ENCODE assay signal across 11 cellular contexts in genomic region chr4:87053064-87053693, GRCh38.
DNase-seq lines count a peak whose midpoint lies in the region; FAIRE-seq and TF ChIP-seq lines count a peak whose summit lies in the region.
"Had no signal": no experiment of that assay in that cellular context is flagged by ENCODE, and none has a peak within 500 bp of the region (broad histone marks: within the 10 kb centered on the region; RNA-seq: fewer than 3 reads in every experiment).

No MANE protein-coding gene starts in this region.

- H3K36me3 ChIP-seq in SK-N-MC (ENCODE audit: insufficient read depth, low read length) (no peaks in the 10 kb centered on the region; the same call in 1 of the 2 replicates), endothelial cell of umbilical vein (ENCODE audit: control insufficient read depth in 2 of 2, extremely low read depth in 1 of 2, insufficient read depth in 2 of 2, low read length in 2 of 2) (no peaks in the 10 kb centered on the region), subcutaneous abdominal adipose tissue (ENCODE audit: control insufficient read depth in 5 of 5, insufficient read depth in 5 of 5, low read length in 5 of 5) (peaks cover 0 to 6% (median 0%) of the 10 kb centered on the region in 5 donors)

- no peak overlapping the region for H2AFZ ChIP-seq in endothelial cell of umbilical vein (ENCODE audit: low read depth, low read length)
- H2AFZ ChIP-seq: PC-9 had no signal

- H3K9ac ChIP-seq in SK-N-MC (ENCODE audit: insufficient read length): no peak overlapping the region
- no peak overlapping the region for H3K9ac ChIP-seq in endothelial cell of umbilical vein (replicated peaks; ENCODE audit: extremely low read depth, insufficient read depth, low read length)
- H3K9ac ChIP-seq in subcutaneous abdominal adipose tissue (ENCODE audit: low read length in 5 of 5): no peak overlapping the region

- H3K27ac Mint-ChIP-seq in activated CD4-positive, alpha-beta T cell treated with anti-CD3 and anti-CD28 coated beads, Interleukin-2, amount 10 ng/mL, durations not matched to agents 24 days and 14 days: peak overlapping the region; percentile 75

- no peaks in the 10 kb centered on the region for H3K9me3 ChIP-seq in SK-N-MC (ENCODE audit: low read depth, low read length)
- H3K9me3 ChIP-seq in endothelial cell of umbilical vein (replicated peaks; ENCODE audit: control insufficient read depth, insufficient read depth, low read length): no peaks in the 10 kb centered on the region
- H3K9me3 ChIP-seq in subcutaneous abdominal adipose tissue (ENCODE audit: control insufficient read depth in 5 of 5, low read length in 5 of 5): no peaks in the 10 kb centered on the region
- H3K9me3 ChIP-seq: upper lobe of left lung had no signal

- no TSS peak for BruUV-seq in endothelial cell of umbilical vein (replicated peaks; lab: Mats Ljungman, UMichigan)

- peak; percentile 15 for FAIRE-seq in endothelial cell of umbilical vein (lab: Jason Lieb, UNC)

- peaks cover 51% of the 10 kb centered on the region for H3K36me3 Mint-ChIP-seq in activated CD4-positive, alpha-beta T cell treated with anti-CD3 and anti-CD28 coated beads, Interleukin-2, amount 10 ng/mL, durations not matched to agents 24 days and 14 days (ENCODE audit: low read depth)

- CTCF ChIA-PET in endothelial cell of umbilical vein (lab: Charles Lee): interaction anchor here (1.2 kb wide), 1 partner anchor 14 kb away, joined by 4 read pairs; no protein-coding TSS in a partner anchor

- H3K4me1 Mint-ChIP-seq in activated CD4-positive, alpha-beta T cell treated with anti-CD3 and anti-CD28 coated beads, Interleukin-2, amount 10 ng/mL, durations not matched to agents 24 days and 14 days: peaks cover 62% of the 10 kb centered on the region

- DNase-seq in activated CD4-positive, alpha-beta T cell treated with anti-CD3 and anti-CD28 coated beads, Interleukin-2, amount 10 ng/mL, durations not matched to agents 24 days and 14 days: peak; percentile 37
- DNase-seq in activated CD4-positive, alpha-beta T cell treated with anti-CD3 and anti-CD28 coated beads, Interleukin-2, amount 50 U/mL, for 1 hour: no peak
- DNase-seq in SK-N-MC (ENCODE audit: low read depth, low spot score) (no peak), endothelial cell of umbilical vein (ENCODE audit: low read depth, low spot score) (no peak), DMS153 (lab: John Stamatoyannopoulos, UW) (no peak), DMS114 treated with DMSO at 0.1 percent for 48 hours (lab: John Stamatoyannopoulos, UW; ENCODE audit: unreplicated experiment) (no peak), GM10266 (ENCODE audit: extremely low spot score) (no peak)
- DNase-seq: Karpas-422, PC-9, upper lobe of left lung had no signal

- H3K27ac ChIP-seq in SK-N-MC: peak overlapping the region; percentile 27
- no peak overlapping the region for H3K27ac ChIP-seq in endothelial cell of umbilical vein (ENCODE audit: insufficient read depth, low read depth, low read length)
- peak overlapping the region; percentile 77 for H3K27ac ChIP-seq in subcutaneous abdominal adipose tissue (ENCODE audit: low read depth, low read length)
- H3K27ac ChIP-seq: PC-9 had no signal

- H3K79me2 ChIP-seq in endothelial cell of umbilical vein (ENCODE audit: control insufficient read depth, insufficient read depth, low read length): peaks cover 38% of the 10 kb centered on the region

- TF ChIP-seq CTCF in endothelial cell of umbilical vein (IDR thresholded peaks at IDR 0.05; ENCODE audit: extremely low read depth in 1 of 2, insufficient read depth in 1 of 2, low read depth in 1 of 2, low read length in 2 of 2): no peak
- no peak for TF ChIP-seq CTCF in GM10266 (IDR thresholded peaks at IDR 0.05; ENCODE audit: control insufficient read depth, insufficient read depth, low read depth, missing control alignments)

- H3K4me1 ChIP-seq in endothelial cell of umbilical vein (ENCODE audit: control insufficient read depth, extremely low read depth, insufficient read depth, low read length) (peaks cover 26% of the 10 kb centered on the region), subcutaneous abdominal adipose tissue (ENCODE audit: control insufficient read depth in 5 of 5, insufficient read depth in 5 of 5, low read length in 5 of 5) (peaks cover 6 to 58% (median 49%) of the 10 kb centered on the region in 5 donors)

- H4K20me1 ChIP-seq in endothelial cell of umbilical vein (replicated peaks; ENCODE audit: control insufficient read depth, extremely low read depth, insufficient read depth, low read length): no peaks in the 10 kb centered on the region

- H3K4me3 ChIP-seq in SK-N-MC (no peak overlapping the region), endothelial cell of umbilical vein (replicated peaks in 1 of 3; ENCODE audit: insufficient read depth in 1 of 3, low read depth in 1 of 3, low read length in 3 of 3) (no peak overlapping the region), subcutaneous abdominal adipose tissue (ENCODE audit: low read depth in 1 of 5, low read length in 5 of 5) (no peak overlapping the region)
- H3K4me3 ChIP-seq: PC-9, upper lobe of left lung had no signal

- POLR2A ChIA-PET in endothelial cell of umbilical vein (lab: Charles Lee): interaction anchor here (1.8 kb wide), 1 partner anchor 47 kb away, joined by 7 read pairs; no protein-coding TSS in a partner anchor

- no peak for TF ChIP-seq POLR2A in endothelial cell of umbilical vein (IDR thresholded peaks at IDR 0.05; ENCODE audit: low read depth, low read length)

- dilution Hi-C loops in endothelial cell of umbilical vein (cut with MboI; ENCODE audit: extremely low pct_ligation_motif_present, low sequenced_read_pairs): no loop called here

- H3K27me3 ChIP-seq in endothelial cell of umbilical vein (ENCODE audit: control insufficient read depth in 2 of 2, insufficient read depth in 2 of 2, low read length in 2 of 2) (no peaks in the 10 kb centered on the region), subcutaneous abdominal adipose tissue (ENCODE audit: control insufficient read depth in 5 of 5, insufficient read depth in 4 of 5, low read length in 5 of 5) (no peaks in the 10 kb centered on the region)
- H3K27me3 ChIP-seq: upper lobe of left lung had no signal

- H3K27me3 Mint-ChIP-seq in activated CD4-positive, alpha-beta T cell treated with anti-CD3 and anti-CD28 coated beads, Interleukin-2, amount 10 ng/mL, durations not matched to agents 24 days and 14 days: no peaks in the 10 kb centered on the region

- H3K9me1 ChIP-seq in endothelial cell of umbilical vein (replicated peaks; ENCODE audit: control insufficient read depth, extremely low read depth, insufficient read depth, low read length): no peaks in the 10 kb centered on the region

- no peak overlapping the region for H3K4me3 Mint-ChIP-seq in activated CD4-positive, alpha-beta T cell treated with anti-CD3 and anti-CD28 coated beads, Interleukin-2, amount 10 ng/mL, durations not matched to agents 24 days and 14 days

- intact Hi-C loops in activated CD4-positive, alpha-beta T cell treated with anti-CD3 and anti-CD28 coated beads, Interleukin-2, amount 10 ng/mL, durations not matched to agents 24 days and 14 days (cut with micrococcal nuclease): loop anchor here (1.0 kb wide), 3 partner anchors 8 to 117 kb away; no protein-coding TSS in a partner anchor
- intact Hi-C loops in endothelial cell of umbilical vein (cut with micrococcal nuclease): no loop called here

- no peak overlapping the region for H3K4me2 ChIP-seq in endothelial cell of umbilical vein (ENCODE audit: insufficient read depth, low read length)
- H3K4me2 ChIP-seq: PC-9 had no signal

- peaks cover 8% of the 10 kb centered on the region for H3K9me3 Mint-ChIP-seq in activated CD4-positive, alpha-beta T cell treated with anti-CD3 and anti-CD28 coated beads, Interleukin-2, amount 10 ng/mL, durations not matched to agents 24 days and 14 days

TF ChIP-seq in endothelial cell of umbilical vein, 7 proteins besides CTCF, POLR2A, EP300 and RAD21:
- no peak for TF ChIP-seq JUN (IDR thresholded peaks at IDR 0.05; ENCODE audit: borderline replicate concordance, insufficient read depth, insufficient read length, low read depth)
- no peak for TF ChIP-seq EZH2 (IDR thresholded peaks at IDR 0.05; ENCODE audit: borderline replicate concordance, low read depth, low read length, severe bottlenecking)
- TF ChIP-seq POLR2AphosphoS5 (IDR thresholded peaks at IDR 0.05; ENCODE audit: insufficient read depth, low read depth, low read length): no peak
- TF ChIP-seq GATA2 (IDR thresholded peaks at IDR 0.05; ENCODE audit: insufficient read depth, insufficient read length, low read depth, low read length): no peak
- no peak for TF ChIP-seq MYC (IDR thresholded peaks at IDR 0.05; ENCODE audit: low read depth, low read length)
- TF ChIP-seq MAX (IDR thresholded peaks at IDR 0.05; ENCODE audit: insufficient read depth, insufficient read length): no peak
- no peak for TF ChIP-seq FOS (IDR thresholded peaks at IDR 0.05; ENCODE audit: borderline replicate concordance, insufficient read depth, low read length)
